Comparison of ENCODE assay signal across 8 cellular contexts in the genomic region with DNA sequence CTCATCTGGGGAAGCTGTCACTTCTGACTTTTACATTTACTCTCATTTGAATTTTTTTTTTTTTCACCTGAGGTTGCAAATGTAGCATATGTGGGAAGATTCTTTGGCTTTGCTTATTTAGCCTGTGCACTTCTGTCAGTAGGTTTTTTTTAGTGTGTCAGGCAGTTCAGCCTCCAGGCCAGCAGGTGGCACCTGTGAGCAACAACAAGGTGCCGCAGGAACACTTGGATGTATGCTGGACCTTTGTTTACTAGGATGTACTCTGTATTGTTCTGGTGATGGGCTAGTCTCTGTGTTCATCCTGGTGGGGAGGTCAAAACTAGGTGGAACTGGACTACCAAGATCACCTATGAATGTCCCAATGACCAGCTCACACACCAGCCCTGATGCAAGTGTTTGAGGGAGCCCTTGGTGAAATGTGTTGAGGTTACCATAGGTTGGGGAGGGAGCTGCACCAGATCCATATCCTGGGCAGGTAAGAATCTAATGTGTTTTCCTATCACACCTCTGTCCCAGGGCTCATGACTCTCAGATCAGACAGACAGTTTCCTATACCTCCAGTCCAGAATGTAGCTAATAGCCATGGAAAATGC.
A peak's percentile ranks its signal among the peaks of the same experiment; 100 is the strongest.
DNase-seq lines count a peak whose midpoint lies in the region; ATAC-seq and TF ChIP-seq lines count a peak whose summit lies in the region.

No MANE protein-coding gene starts in this region.

- no peak overlapping the region for H3K4me3 ChIP-seq in PC-3 (ENCODE audit: low read length)

- H2AK5ac ChIP-seq in H9 (ENCODE audit: insufficient read length, low read length), result no peak overlapping the region

- POLR2A ChIA-PET in PC-3 (lab: Charles Lee; ENCODE audit: unreplicated experiment), result no interaction called here

- H2AFZ ChIP-seq in H9 (ENCODE audit: low read length) (no peak overlapping the region), PC-3 (ENCODE audit: low read length) (no peak overlapping the region)

- H3K9ac ChIP-seq in H9 (ENCODE audit: extremely low read depth, insufficient read length, low read length), result no peak overlapping the region
- H3K9ac ChIP-seq in PC-3 (ENCODE audit: low read length), result no peak overlapping the region

- H2BK12ac ChIP-seq in H9 (ENCODE audit: insufficient read length, low read depth, low read length), result no peak overlapping the region

- H3K14ac ChIP-seq in H9 (ENCODE audit: insufficient read depth, low read length), result no peak overlapping the region

- peak; percentile 63 for DNase-seq in DMS53 (lab: John Stamatoyannopoulos, UW)
- DNase-seq in DMS53 treated with DMSO at 0.1 percent for 48 hours (lab: John Stamatoyannopoulos, UW; ENCODE audit: unreplicated experiment), result no peak
- DNase-seq in H9, result peak; percentile 67
- DNase-seq in PC-3, result peak; percentile 30
- peak; percentile 5 for DNase-seq in germinal center (ENCODE audit: low spot score)
- DNase-seq in activated gamma-delta T cell treated with Interleukin-2 at 50 U/mL for 16 hours, result no peak
- DNase-seq in NCI-H187 treated with DMSO at 0.1 percent for 48 hours (lab: John Stamatoyannopoulos, UW), result no peak

- H3K36me3 ChIP-seq in PC-3 (ENCODE audit: low read depth, low read length), result no peaks in the 10 kb centered on the region

- H3K23ac ChIP-seq in H9 (ENCODE audit: insufficient read length, low read depth, low read length), result no peak overlapping the region

- no peaks in the 10 kb centered on the region for H3K23me2 ChIP-seq in H9 (ENCODE audit: insufficient read length, low read depth, low read length, poor library complexity, severe bottlenecking)

- H3F3A ChIP-seq in PC-3 (ENCODE audit: low read length, unreplicated experiment), result no peaks in the 10 kb centered on the region

- no peak overlapping the region for H3K56ac ChIP-seq in H9 (ENCODE audit: insufficient read length, low read depth, low read length)

- H2BK120ac ChIP-seq in H9 (ENCODE audit: low read depth, low read length, poor library complexity, severe bottlenecking), result no peak overlapping the region

- H4K8ac ChIP-seq in H9 (replicated peaks; ENCODE audit: insufficient read length, low read depth, low read length), result no peak overlapping the region

- H3K9me3 ChIP-seq in H9 (ENCODE audit: control insufficient read depth, low read depth, low read length) (no peaks in the 10 kb centered on the region), PC-3 (ENCODE audit: low read length) (no peaks in the 10 kb centered on the region)

- H3K9me3 Mint-ChIP-seq in H9, result peaks cover 10 to 16% of the 10 kb centered on the region in 2 experiments

- no peaks in the 10 kb centered on the region for H3K9me2 ChIP-seq in PC-3 (replicated peaks; ENCODE audit: low read length)

- no peak overlapping the region for H4K5ac ChIP-seq in H9 (ENCODE audit: insufficient read length, low read depth, low read length)

- H3T11ph ChIP-seq in H9 (ENCODE audit: low read length), result no peak overlapping the region

- H3K4me1 ChIP-seq in H9 (ENCODE audit: insufficient read depth, low read length) (no peaks in the 10 kb centered on the region), PC-3 (ENCODE audit: insufficient read depth, low read length) (no peaks in the 10 kb centered on the region)

- no peak overlapping the region for H3K27ac Mint-ChIP-seq in H9

- H3K79me2 ChIP-seq in H9 (ENCODE audit: insufficient read depth, low read length) (no peaks in the 10 kb centered on the region), PC-3 (ENCODE audit: low read length) (no peaks in the 10 kb centered on the region)

- no peak overlapping the region for H2BK20ac ChIP-seq in H9 (ENCODE audit: low read depth, low read length, poor library complexity, severe bottlenecking)

- intact Hi-C loops in PC-3 (cut with micrococcal nuclease), result no loop called here

- H4K20me1 ChIP-seq in H9 (ENCODE audit: control insufficient read depth, insufficient read depth, insufficient read length) (no peaks in the 10 kb centered on the region), PC-3 (ENCODE audit: low read length) (no peaks in the 10 kb centered on the region)

- H4K91ac ChIP-seq in H9 (ENCODE audit: insufficient read length, low read depth, low read length), result no peak overlapping the region

- no peak overlapping the region for H3K4me3 Mint-ChIP-seq in H9

- H3K79me1 ChIP-seq in H9 (ENCODE audit: insufficient read depth, low read depth, low read length, poor library complexity, severe bottlenecking), result no peaks in the 10 kb centered on the region

- H3K27me3 ChIP-seq in H9 (ENCODE audit: insufficient read depth, low read length) (no peaks in the 10 kb centered on the region), PC-3 (ENCODE audit: low read length) (no peaks in the 10 kb centered on the region)

- no TSS peak for BruUV-seq in PC-3 (replicated peaks; lab: Mats Ljungman, UMichigan)

- no peak overlapping the region for H3K18ac ChIP-seq in H9 (ENCODE audit: insufficient read length, low read depth, low read length)

- ATAC-seq in PC-3 (no peak), HG03457 (IDR thresholded peaks at IDR 0.05; ENCODE audit: unreplicated experiment) (no peak)

- CTCF ChIA-PET in PC-3 (lab: Charles Lee), result no interaction called here

- no peak overlapping the region for H2BK15ac ChIP-seq in H9 (ENCODE audit: low read depth, low read length)

- TF ChIP-seq CTCF in H9 (conservative IDR thresholded peaks at IDR 0.05) (peak; percentile 80), PC-3 (conservative IDR thresholded peaks at IDR 0.05; ENCODE audit: low read depth, low read length) (peak; percentile 77)

- no peaks in the 10 kb centered on the region for H3K4me1 Mint-ChIP-seq in H9

- H3K27me3 Mint-ChIP-seq in H9 (ENCODE audit: low read depth), result no peaks in the 10 kb centered on the region; the same call in 1 of the 2 replicates

- H3K4me2 ChIP-seq in H9 (ENCODE audit: insufficient read depth, insufficient read length, low read length) (no peak overlapping the region), PC-3 (ENCODE audit: low read length) (no peak overlapping the region)

- no CpG with 5 or more reads among the region's 1 CpG for WGBS in H9 (ENCODE audit: extremely low coverage, insufficient read length, low lambda C conversion rate)

- no peak overlapping the region for H2BK5ac ChIP-seq in H9 (ENCODE audit: insufficient read length, low read length)

- H3K36me3 Mint-ChIP-seq in H9 (ENCODE audit: insufficient read depth in 1 of 3, low read depth in 3 of 3), result peaks cover 6 to 11% (median 6%) of the 10 kb centered on the region in 3 experiments

- no peak overlapping the region for H3K27ac ChIP-seq in H9 (ENCODE audit: insufficient read length, low read depth, low read length)
- no peak overlapping the region for H3K27ac ChIP-seq in PC-3 (ENCODE audit: low read length)

- no peak overlapping the region for H3K4ac ChIP-seq in H9 (ENCODE audit: low read depth, low read length)

Comparison
In these comparisons a context has a peak if more than half of its experiments do, and no peak if none do; other contexts are left out.
1. DNase-seq: peak in DMS53 (single experiment), H9 (single experiment), PC-3 (single experiment) and germinal center (single experiment); none in DMS53 treated with DMSO at 0.1 percent for 48 hours (single experiment), activated gamma-delta T cell treated with Interleukin-2 at 50 U/mL for 16 hours (single experiment) and NCI-H187 treated with DMSO at 0.1 percent for 48 hours (single experiment).